In genomic region chr3:65342084-65342683, GRCh38 we compare ENCODE assay signal across 8 cellular contexts.
A peak's percentile ranks its signal among the peaks of the same experiment; 100 is the strongest.
DNase-seq lines count a peak whose midpoint lies in the region; ATAC-seq, FAIRE-seq and TF ChIP-seq lines count a peak whose summit lies in the region.

No MANE protein-coding gene starts in this region.

- H3K4me1 ChIP-seq in GM23248 (ENCODE audit: insufficient read depth): no peaks in the 10 kb centered on the region

- H3K79me2 ChIP-seq in GM23248 (ENCODE audit: insufficient read depth): no peaks in the 10 kb centered on the region

- H4K20me1 ChIP-seq in GM23248 (ENCODE audit: insufficient read depth): no peaks in the 10 kb centered on the region

- H3K4me3 ChIP-seq in GM23248: no peak overlapping the region
- H3K4me3 ChIP-seq in bronchial epithelial cell (ENCODE audit: low read depth, low read length): no peak overlapping the region

- H3F3A ChIP-seq in GM23248 (ENCODE audit: insufficient read depth): no peaks in the 10 kb centered on the region

- H3K36me3 ChIP-seq in GM23248 (ENCODE audit: low read depth): no peaks in the 10 kb centered on the region
- H3K36me3 ChIP-seq in bronchial epithelial cell (ENCODE audit: control insufficient read depth, insufficient read depth, low read length): no peaks in the 10 kb centered on the region

- ATAC-seq in HG03108 (IDR thresholded peaks at IDR 0.05; ENCODE audit: unreplicated experiment): no peak

- DNase-seq in EH (ENCODE audit: low read depth) (peak; percentile 54), GM23248 (peak; percentile 46), NCI-H526 (lab: John Stamatoyannopoulos, UW) (peak; percentile 7 to 76), bronchial epithelial cell (ENCODE audit: low read depth) (peak; percentile 35), lung microvascular endothelial cell (ENCODE audit: low read depth in 2 of 2) (peak; percentile 67 to 81), GOT3 (lab: John Stamatoyannopoulos, UW) (no peak), NCI-H345 treated with DMSO at 0.1 percent for 48 hours (lab: John Stamatoyannopoulos, UW; ENCODE audit: unreplicated experiment) (no peak)

- no peak overlapping the region for H3K27ac ChIP-seq in GM23248

- H3K9me2 ChIP-seq in GM23248 (ENCODE audit: insufficient read depth): no peaks in the 10 kb centered on the region

- no peak overlapping the region for H3K9ac ChIP-seq in GM23248

- in situ Hi-C loops in GM23248 (cut with MboI): no loop called here

- 68 to 73% methylated on average over 12 of the region's 12 CpGs for WGBS in GM23248 (ENCODE audit: low coverage in 1 of 2, low lambda C conversion rate in 2 of 2, missing lambda C conversion rate in 2 of 2), 2 experiments

- H3K27me3 ChIP-seq in GM23248 (replicated peaks; ENCODE audit: insufficient read depth) (0 out of 2 replicates have a peak, but pooled peaks cover 9% of the 10 kb centered on the region), bronchial epithelial cell (ENCODE audit: control insufficient read depth, insufficient read depth, low read length) (peaks cover 1% of the 10 kb centered on the region)

- peak; percentile 87 for TF ChIP-seq CTCF in bronchial epithelial cell (IDR thresholded peaks at IDR 0.05; ENCODE audit: insufficient read depth, low read length, severe bottlenecking)

- H3K4me2 ChIP-seq in GM23248 (ENCODE audit: unreplicated experiment): no peak overlapping the region

- H2AFZ ChIP-seq in GM23248: no peak overlapping the region

- no peak for FAIRE-seq in bronchial epithelial cell (lab: Jason Lieb, UNC)

- H3K9me3 ChIP-seq in GM23248 (ENCODE audit: low read depth): no peaks in the 10 kb centered on the region

Comparison
In these comparisons a context has a peak if more than half of its experiments do, and no peak if none do; other contexts are left out.
1. DNase-seq: peak in EH (single experiment), GM23248 (single experiment), NCI-H526 (2 of 2), bronchial epithelial cell (single experiment) and lung microvascular endothelial cell (2 of 2); none in GOT3 (single experiment) and NCI-H345 treated with DMSO at 0.1 percent for 48 hours (single experiment).